In the genomic region with DNA sequence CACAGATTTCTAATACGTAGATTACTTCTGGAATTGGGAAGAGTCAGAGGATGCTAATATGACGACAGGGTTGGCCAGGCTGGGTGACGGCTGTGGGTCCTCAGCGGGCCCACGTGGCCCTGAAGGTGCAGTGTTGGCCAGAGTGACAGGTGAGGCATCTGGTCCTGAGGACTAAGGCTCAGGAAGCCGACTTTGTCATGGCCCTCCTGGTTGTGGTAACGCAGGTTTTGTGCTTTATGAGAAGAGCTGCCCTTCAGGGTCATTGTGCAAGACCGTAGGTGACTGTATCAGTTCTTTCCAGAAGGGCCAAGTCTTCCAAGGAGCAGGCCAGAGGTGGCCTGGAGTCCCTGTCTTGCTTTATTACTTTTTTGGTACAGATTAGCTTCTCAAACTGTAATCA, we compare ENCODE assay signal across 11 cellular contexts. TPM values are rescaled to one million over a fixed set of nuclear protein-coding genes. Genes with fewer than 3 reads are reported as not detected.
DNase-seq lines count a peak whose midpoint lies in the region; ATAC-seq, FAIRE-seq and TF ChIP-seq lines count a peak whose summit lies in the region.
"Had no signal": no experiment of that assay in that cellular context is flagged by ENCODE, and none has a peak within 500 bp of the region (broad histone marks: within the 10 kb centered on the region; RNA-seq: fewer than 3 reads in every experiment).

No MANE protein-coding gene starts in this region.

- H3K36me3 ChIP-seq in bronchial epithelial cell (ENCODE audit: control insufficient read depth, insufficient read depth, low read length): peaks cover 7% of the 10 kb centered on the region

- TF ChIP-seq CTCF in bronchial epithelial cell (IDR thresholded peaks at IDR 0.05; ENCODE audit: insufficient read depth, low read length, severe bottlenecking) (no peak), progenitor cell of endocrine pancreas (IDR thresholded peaks at IDR 0.05; ENCODE audit: unreplicated experiment) (no peak)

- H3K4me1 Mint-ChIP-seq in activated CD4-positive, alpha-beta T cell treated with anti-CD3 and anti-CD28 coated beads, Interleukin-2, amount 10 ng/mL, durations not matched to agents 7 days and 5 days: peaks cover 37% of the 10 kb centered on the region
- peaks cover 18% of the 10 kb centered on the region for H3K4me1 Mint-ChIP-seq in progenitor cell of endocrine pancreas (ENCODE audit: low read depth)

- H3K27ac Mint-ChIP-seq in activated CD4-positive, alpha-beta T cell treated with anti-CD3 and anti-CD28 coated beads, Interleukin-2, amount 10 ng/mL, durations not matched to agents 7 days and 5 days: peak overlapping the region; percentile 50
- peak overlapping the region; percentile 51 for H3K27ac Mint-ChIP-seq in progenitor cell of endocrine pancreas

- no peak for FAIRE-seq in bronchial epithelial cell (lab: Jason Lieb, UNC)

- CTCF ChIA-PET in activated CD4-positive, alpha-beta T cell treated with anti-CD3 and anti-CD28 coated beads, Interleukin-2, amount 10 ng/mL, durations not matched to agents 7 days and 5 days (lab: Charles Lee): interaction anchor here (0.7 to 1.2 kb wide), 3 partner anchors 12 to 608 kb away, joined by 3 to 4 read pairs (median 4); no protein-coding TSS in a partner anchor

- H3K9me3 Mint-ChIP-seq in activated CD4-positive, alpha-beta T cell treated with anti-CD3 and anti-CD28 coated beads, Interleukin-2, amount 10 ng/mL, durations not matched to agents 7 days and 5 days: no peaks in the 10 kb centered on the region
- H3K9me3 Mint-ChIP-seq in progenitor cell of endocrine pancreas (ENCODE audit: low read depth): no peaks in the 10 kb centered on the region

- H3K4me3 ChIP-seq in bronchial epithelial cell (ENCODE audit: low read depth, low read length): no peak overlapping the region

- no peak for DNase-seq in activated CD4-positive, alpha-beta T cell treated with anti-CD3 and anti-CD28 coated beads, Interleukin-2, amount 10 ng/mL, durations not matched to agents 7 days and 5 days
- no peak for DNase-seq in activated CD4-positive, alpha-beta T cell treated with anti-CD3 and anti-CD28 coated beads, Interleukin-2, amount 50 U/mL, for 48 hours
- DNase-seq in NAMALWA (ENCODE audit: low spot score) (peak; percentile 14), bronchial epithelial cell (ENCODE audit: low read depth) (peak; percentile 21), progenitor cell of endocrine pancreas (ENCODE audit: low spot score, unreplicated experiment) (no peak), pons (ENCODE audit: low spot score) (no peak), Ammon's horn (ENCODE audit: low spot score) (no peak)
- DNase-seq: cerebellar nuclear complex, NCI-H146, RPMI8226 had no signal

- POLR2A ChIA-PET in activated CD4-positive, alpha-beta T cell treated with anti-CD3 and anti-CD28 coated beads, Interleukin-2, amount 10 ng/mL, durations not matched to agents 7 days and 5 days (lab: Charles Lee): interaction anchor here (0.7 kb wide), 1 partner anchor 50 kb away, joined by 3 read pairs; no protein-coding TSS in a partner anchor

- no peak for ATAC-seq in GM19397 (IDR thresholded peaks at IDR 0.05; ENCODE audit: unreplicated experiment)

- H3K36me3 Mint-ChIP-seq in activated CD4-positive, alpha-beta T cell treated with anti-CD3 and anti-CD28 coated beads, Interleukin-2, amount 10 ng/mL, durations not matched to agents 7 days and 5 days (ENCODE audit: low read depth): peaks cover 22% of the 10 kb centered on the region
- peaks cover 8% of the 10 kb centered on the region for H3K36me3 Mint-ChIP-seq in progenitor cell of endocrine pancreas (ENCODE audit: insufficient read depth)

- H3K4me3 Mint-ChIP-seq in activated CD4-positive, alpha-beta T cell treated with anti-CD3 and anti-CD28 coated beads, Interleukin-2, amount 10 ng/mL, durations not matched to agents 7 days and 5 days: peak overlapping the region; percentile 79
- peak overlapping the region; percentile 82 for H3K4me3 Mint-ChIP-seq in progenitor cell of endocrine pancreas (ENCODE audit: low read depth)

- no peaks in the 10 kb centered on the region for H3K27me3 ChIP-seq in bronchial epithelial cell (ENCODE audit: control insufficient read depth, insufficient read depth, low read length)

- H3K27me3 Mint-ChIP-seq in activated CD4-positive, alpha-beta T cell treated with anti-CD3 and anti-CD28 coated beads, Interleukin-2, amount 10 ng/mL, durations not matched to agents 7 days and 5 days: no peaks in the 10 kb centered on the region
- H3K27me3 Mint-ChIP-seq in progenitor cell of endocrine pancreas: no peaks in the 10 kb centered on the region

RNA-seq across cellular contexts. Expression of a gene that starts 2.5 kb away (rescaled TPM):
- total RNA-seq in activated CD4-positive, alpha-beta T cell treated with anti-CD3 and anti-CD28 coated beads, Interleukin-2, amount 10 ng/mL, durations not matched to agents 7 days and 5 days: 100 to 1,000 TPM; 148 to 158 TPM
- total RNA-seq in bronchial epithelial cell: 195 and 262 TPM in 2 replicates
- 158 and 172 TPM in 2 replicates for total RNA-seq in progenitor cell of endocrine pancreas

RNA-seq across cellular contexts. Expression of a gene that starts 42.9 kb away (rescaled TPM):
- total RNA-seq in activated CD4-positive, alpha-beta T cell treated with anti-CD3 and anti-CD28 coated beads, Interleukin-2, amount 10 ng/mL, durations not matched to agents 7 days and 5 days: 10 to 100 TPM; 27.2 to 28.0 TPM
- total RNA-seq in bronchial epithelial cell: 8.7 and 12.9 TPM in 2 replicates
- 15.6 and 19.0 TPM in 2 replicates for total RNA-seq in progenitor cell of endocrine pancreas

RNA-seq across cellular contexts. Expression of a gene that starts 46.2 kb away (rescaled TPM):
- 10 to 100 TPM; 40.7 to 44.8 TPM for total RNA-seq in activated CD4-positive, alpha-beta T cell treated with anti-CD3 and anti-CD28 coated beads, Interleukin-2, amount 10 ng/mL, durations not matched to agents 7 days and 5 days
- total RNA-seq in bronchial epithelial cell (0.51 and 0.79 TPM in 2 replicates), progenitor cell of endocrine pancreas (16.7 and 17.0 TPM in 2 replicates)

Comparison
In these comparisons a context has a peak if more than half of its experiments do, and no peak if none do; other contexts are left out.
1. DNase-seq: peak in NAMALWA (single experiment) and bronchial epithelial cell (single experiment); none in activated CD4-positive, alpha-beta T cell treated with anti-CD3 and anti-CD28 coated beads, Interleukin-2, amount 10 ng/mL, durations not matched to agents 7 days and 5 days (single experiment), activated CD4-positive, alpha-beta T cell treated with anti-CD3 and anti-CD28 coated beads, Interleukin-2, amount 50 U/mL, for 48 hours (0 of 2), progenitor cell of endocrine pancreas (single experiment), pons (single experiment) and Ammon's horn (single experiment).